ENCODE assay signal across 8 cellular contexts in the genomic region with DNA sequence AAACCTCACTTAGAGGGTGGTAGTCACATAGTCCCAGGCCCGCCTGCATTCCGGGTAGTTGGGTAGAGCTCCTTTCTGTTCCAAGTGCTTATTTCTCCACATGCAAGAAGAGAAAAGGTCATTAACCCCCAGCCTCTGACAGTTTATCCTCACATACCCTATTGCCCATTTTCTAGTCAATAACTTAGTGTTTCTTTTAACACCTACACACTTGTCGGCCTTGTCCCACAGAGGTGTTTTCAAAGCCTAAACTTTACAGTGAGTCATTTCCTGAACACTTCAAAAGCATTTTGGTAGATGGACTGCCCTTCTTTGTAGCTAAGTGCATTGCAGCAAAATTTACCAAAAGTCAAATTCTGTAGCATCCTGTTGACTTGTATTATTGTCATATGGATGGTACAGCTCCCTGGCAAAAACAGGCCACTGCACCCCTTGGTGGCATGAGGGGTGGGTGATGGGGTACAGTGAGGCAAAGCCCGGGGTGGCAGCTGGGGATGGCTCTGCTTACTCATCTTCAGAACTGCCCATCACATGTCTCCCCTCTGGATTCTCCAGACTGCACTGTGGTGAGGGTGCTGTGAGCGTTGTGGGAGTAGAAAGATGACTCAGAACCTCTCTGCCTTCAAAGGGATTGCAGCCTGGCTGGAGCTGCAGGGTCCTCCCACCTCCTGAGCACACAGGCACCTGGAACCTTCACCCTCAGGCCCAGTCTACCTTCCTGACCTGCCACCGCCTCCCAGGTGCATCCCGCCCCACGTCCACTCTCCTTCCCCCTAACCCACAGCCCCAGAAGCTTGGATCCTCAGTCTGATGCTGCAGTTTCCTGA. TPM values are rescaled to one million over a fixed set of nuclear protein-coding genes. Genes with fewer than 3 reads are reported as not detected.
DNase-seq lines count a peak whose midpoint lies in the region; ATAC-seq and TF ChIP-seq lines count a peak whose summit lies in the region.

No MANE protein-coding gene starts in this region.

- H3K4me3 Mint-ChIP-seq in type B pancreatic cell, result no peak overlapping the region

- TF ChIP-seq CTCF in GM13977 (IDR thresholded peaks at IDR 0.05; ENCODE audit: extremely low read depth, insufficient read depth, missing control alignments) (no peak), gastrocnemius medialis (IDR thresholded peaks at IDR 0.05 in 4 of 5, conservative IDR thresholded peaks at IDR 0.05 in 1 of 5) (no peak), type B pancreatic cell (conservative IDR thresholded peaks at IDR 0.05) (no peak)

- H3K36me3 Mint-ChIP-seq in type B pancreatic cell, result no peaks in the 10 kb centered on the region

- peaks cover 6 to 15% (median 8%) of the 10 kb centered on the region in 3 donors for H3K27me3 ChIP-seq in gastrocnemius medialis

- TF ChIP-seq POLR2A in gastrocnemius medialis (IDR thresholded peaks at IDR 0.05), result no peak

- no peak overlapping the region for H3K27ac ChIP-seq in gastrocnemius medialis

- H3K27ac Mint-ChIP-seq in type B pancreatic cell, result no peak overlapping the region

- H3K27me3 Mint-ChIP-seq in type B pancreatic cell, result peaks cover 32% of the 10 kb centered on the region

- no peaks in the 10 kb centered on the region for H3K4me1 ChIP-seq in gastrocnemius medialis

- H3K4me3 ChIP-seq in gastrocnemius medialis, result no peak overlapping the region

- peak; percentile 45 for DNase-seq in GM13977 (ENCODE audit: low spot score)
- DNase-seq in LoVo (ENCODE audit: low spot score), result peak; percentile 5
- peak; percentile 31 to 43 for DNase-seq in activated T-helper 1 cell treated with anti-CD3 and anti-CD28 coated beads, Interleukin-2, amount 50 U/mL, for 16 hours (ENCODE audit: low read depth in 1 of 2, low spot score in 1 of 2)
- DNase-seq in kidney glomerular epithelial cell (lab: John Stamatoyannopoulos, UW), result peak; percentile 91
- peak; percentile 73 for DNase-seq in stimulated activated CD8-positive, alpha-beta memory T cell treated with anti-CD3 and anti-CD28 coated beads, Interleukin-4, amount 100 ng/mL, for 48 hours
- DNase-seq in gastrocnemius medialis, result no peak
- DNase-seq in type B pancreatic cell (ENCODE audit: extremely low spot score, unreplicated experiment), result no peak

- peaks cover 42% of the 10 kb centered on the region for H3K4me1 Mint-ChIP-seq in type B pancreatic cell (ENCODE audit: unreplicated experiment)

- H3K36me3 ChIP-seq in gastrocnemius medialis, result no peaks in the 10 kb centered on the region

- intact Hi-C loops in gastrocnemius medialis (cut with DNase I; ENCODE audit: low total_unique reads), result no loop called here

- H3K9me3 ChIP-seq in gastrocnemius medialis, result no peaks in the 10 kb centered on the region

- ATAC-seq in GM18907 (IDR thresholded peaks at IDR 0.05; ENCODE audit: unreplicated experiment), result no peak
- ATAC-seq in gastrocnemius medialis, result no peak

- in situ Hi-C loops in GM13977 (cut with MboI; ENCODE audit: low pct_unique_long_range_greater_than_20kb, low sequenced_read_pairs, unreplicated experiment), result no loop called here
- in situ Hi-C loops in gastrocnemius medialis (cut with MboI; ENCODE audit: low sequenced_read_pairs in 4 of 4), result no loop called here

- no peaks in the 10 kb centered on the region for H3K9me3 Mint-ChIP-seq in type B pancreatic cell

RNA-seq across cellular contexts. Expression of a gene that starts 45.8 kb away (rescaled TPM):
- total RNA-seq in gastrocnemius medialis (not detected), type B pancreatic cell (ENCODE audit: low replicate concordance) (not detected in 2 replicates)

Comparison
In these comparisons a context has a peak if more than half of its experiments do, and no peak if none do; other contexts are left out.
1. DNase-seq: peak in GM13977 (single experiment), LoVo (single experiment), activated T-helper 1 cell treated with anti-CD3 and anti-CD28 coated beads, Interleukin-2, amount 50 U/mL, for 16 hours (2 of 2), kidney glomerular epithelial cell (single experiment) and stimulated activated CD8-positive, alpha-beta memory T cell treated with anti-CD3 and anti-CD28 coated beads, Interleukin-4, amount 100 ng/mL, for 48 hours (single experiment); none in gastrocnemius medialis (0 of 2) and type B pancreatic cell (single experiment).